In the genomic region with DNA sequence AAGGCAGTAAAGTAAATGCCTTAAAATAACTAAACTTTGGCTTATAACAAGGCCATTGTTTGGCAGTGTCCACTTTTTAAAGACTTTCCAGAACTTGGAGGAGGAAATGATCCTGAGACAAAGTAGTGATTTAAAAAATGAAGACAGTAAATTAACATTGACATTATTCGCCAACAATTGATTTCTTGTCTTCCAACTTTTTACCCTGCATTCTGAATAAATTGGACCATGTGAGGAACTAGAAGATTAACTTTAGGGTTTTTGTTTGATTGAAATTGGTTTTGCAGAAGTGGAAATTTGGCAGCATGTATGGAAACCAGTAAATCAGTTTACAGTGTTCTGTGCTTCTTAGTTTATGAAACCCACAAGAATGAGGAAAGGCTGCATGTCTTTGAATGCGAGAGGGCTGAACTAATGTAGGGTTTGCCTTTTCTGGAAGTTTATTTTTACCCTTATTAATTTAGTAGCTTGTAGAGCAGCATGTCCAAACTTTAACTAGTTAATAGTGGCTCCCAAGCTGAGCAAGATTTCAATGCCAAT, we compare ENCODE assay signal across 12 cellular contexts. TPM values are rescaled to one million over a fixed set of nuclear protein-coding genes. Genes with fewer than 3 reads are reported as not detected.
DNase-seq lines count a peak whose midpoint lies in the region; ATAC-seq and TF ChIP-seq lines count a peak whose summit lies in the region.
"Had no signal": no experiment of that assay in that cellular context is flagged by ENCODE, and none has a peak within 500 bp of the region (broad histone marks: within the 10 kb centered on the region; RNA-seq: fewer than 3 reads in every experiment).

No MANE protein-coding gene starts in this region.

- H3K4me1 ChIP-seq in muscle layer of colon (ENCODE audit: insufficient read depth, low read length) (peaks cover 82% of the 10 kb centered on the region), thoracic aorta (ENCODE audit: control insufficient read depth in 1 of 2, low read depth in 2 of 2) (peaks cover 49 to 95% of the 10 kb centered on the region in 2 donors)

- no peaks in the 10 kb centered on the region for H3K9me3 Mint-ChIP-seq in activated T-cell treated with anti-CD3 and anti-CD28 coated beads, Interleukin-2, amount 50 U/mL, for 72 hours
- H3K9me3 Mint-ChIP-seq: type B pancreatic cell had no signal

- no peak overlapping the region for H3K4me3 ChIP-seq in astrocyte of the spinal cord (ENCODE audit: low read depth, low read length)
- peak overlapping the region in 1 of 2 donors; percentile 4 for H3K4me3 ChIP-seq in muscle layer of colon (ENCODE audit: low read depth in 1 of 2, low read length in 2 of 2)
- H3K4me3 ChIP-seq in thoracic aorta = no peak overlapping the region

- peaks cover 93% of the 10 kb centered on the region for H3K4me1 Mint-ChIP-seq in activated T-cell treated with anti-CD3 and anti-CD28 coated beads, Interleukin-2, amount 50 U/mL, for 72 hours (ENCODE audit: low read depth)

- H3K27ac ChIP-seq in muscle layer of colon (ENCODE audit: low read depth, low read length) = peak overlapping the region; percentile 84
- H3K27ac ChIP-seq in thoracic aorta = peak overlapping the region; percentile 64 to 83

- ATAC-seq in activated T-cell treated with anti-CD3 and anti-CD28 coated beads, Interleukin-2, amount 50 U/mL, for 72 hours (replicated peaks in 1 of 2) = no peak
- ATAC-seq in thoracic aorta (ENCODE audit: insufficient number of reproducible peaks, low FRiP score, low read depth) (no peak), GM21717 (IDR thresholded peaks at IDR 0.05; ENCODE audit: unreplicated experiment) (no peak), GM21528 (IDR thresholded peaks at IDR 0.05; ENCODE audit: low FRiP score, unreplicated experiment) (no peak)

- H3K36me3 ChIP-seq in muscle layer of colon (ENCODE audit: insufficient read depth, low read length) (no peaks in the 10 kb centered on the region), thoracic aorta (no peaks in the 10 kb centered on the region)

- DNase-seq in activated T-cell treated with anti-CD3 and anti-CD28 coated beads, Interleukin-2, amount 50 U/mL, for 72 hours = no peak
- DNase-seq in activated T-cell treated with anti-CD3 and anti-CD28 coated beads for 4 hours (no peak), astrocyte of the spinal cord (ENCODE audit: low read depth, low spot score) (peak; percentile 14), thoracic aorta (ENCODE audit: low spot score) (no peak), iPS-NIHi11 (ENCODE audit: low spot score) (no peak)
- DNase-seq: NCI-H1048 had no signal

- peaks cover 4% of the 10 kb centered on the region for H3K27me3 Mint-ChIP-seq in activated T-cell treated with anti-CD3 and anti-CD28 coated beads, Interleukin-2, amount 50 U/mL, for 72 hours (ENCODE audit: low read depth)
- H3K27me3 Mint-ChIP-seq: activated naive CD8-positive, alpha-beta T cell had no signal

- TF ChIP-seq CTCF in astrocyte of the spinal cord (IDR thresholded peaks at IDR 0.05; ENCODE audit: low read depth, low read length) (no peak), thoracic aorta (IDR thresholded peaks at IDR 0.05) (no peak)

- no peak overlapping the region for H3K27ac Mint-ChIP-seq in activated T-cell treated with anti-CD3 and anti-CD28 coated beads, Interleukin-2, amount 50 U/mL, for 72 hours

- H3K27me3 ChIP-seq in muscle layer of colon (ENCODE audit: control insufficient read depth in 1 of 2, insufficient read depth in 2 of 2, low read length in 2 of 2) = no peaks in the 10 kb centered on the region
- no peaks in the 10 kb centered on the region for H3K27me3 ChIP-seq in thoracic aorta (replicated peaks; ENCODE audit: insufficient read depth)

- peaks cover 1 to 5% of the 10 kb centered on the region in 2 donors for H3K36me3 Mint-ChIP-seq in activated T-cell treated with anti-CD3 and anti-CD28 coated beads, Interleukin-2, amount 50 U/mL, for 72 hours (ENCODE audit: insufficient read depth in 2 of 2)
- H3K36me3 Mint-ChIP-seq: type B pancreatic cell had no signal

- H3K9ac ChIP-seq in muscle layer of colon (ENCODE audit: low read length) = peak overlapping the region; percentile 18

- peak overlapping the region; percentile 90 to 93 for H3K4me3 Mint-ChIP-seq in activated T-cell treated with anti-CD3 and anti-CD28 coated beads, Interleukin-2, amount 50 U/mL, for 72 hours
- H3K4me3 Mint-ChIP-seq: type B pancreatic cell had no signal

- H3K9me3 ChIP-seq in muscle layer of colon (ENCODE audit: low read length) (no peaks in the 10 kb centered on the region), thoracic aorta (no peaks in the 10 kb centered on the region)

- in situ Hi-C loops in astrocyte of the spinal cord (cut with HindIII; ENCODE audit: low sequenced_read_pairs) = no loop called here

RNA-seq across cellular contexts. Expression of a gene that starts 50.3 kb away (rescaled TPM):
- total RNA-seq in activated T-cell treated with anti-CD3 and anti-CD28 coated beads, Interleukin-2, amount 50 U/mL, for 72 hours = 10 to 100 TPM; 46.0 to 47.2 TPM
- 100 to 1,000 TPM in 1 of 2 donors, 10 to 100 TPM in 1; 98.4 to 135 TPM for total RNA-seq in thoracic aorta
- total RNA-seq: HT1080 had no signal
